In genomic region chr11:16844268-16844667, GRCh38 we compare ENCODE assay signal across 24 cellular contexts.
A peak's percentile ranks its signal among the peaks of the same experiment; 100 is the strongest.
DNase-seq lines count a peak whose midpoint lies in the region; ATAC-seq, FAIRE-seq and TF ChIP-seq lines count a peak whose summit lies in the region.
"Had no signal": no experiment of that assay in that cellular context is flagged by ENCODE, and none has a peak within 500 bp of the region (broad histone marks: within the 10 kb centered on the region; RNA-seq: fewer than 3 reads in every experiment).

No MANE protein-coding gene starts in this region.

- no CpG with 5 or more reads among the region's 1 CpG for WGBS in right lobe of liver (ENCODE audit: insufficient coverage, low coverage, low lambda C conversion rate, missing lambda C conversion rate)
- 6 to 94% (median 30%) methylated on average over 1 of the region's 1 CpG for WGBS in small intestine, 3 donors
- 100% methylated on average over 1 of the region's 1 CpG for WGBS in esophagus muscularis mucosa

- no peaks in the 10 kb centered on the region for H3K27me3 ChIP-seq in right lobe of liver
- no peaks in the 10 kb centered on the region for H3K27me3 ChIP-seq in small intestine (ENCODE audit: control insufficient read depth in 2 of 2, insufficient read depth in 2 of 2, low read length in 2 of 2)
- no peaks in the 10 kb centered on the region for H3K27me3 ChIP-seq in esophagus muscularis mucosa
- H3K27me3 ChIP-seq: BE2C; BLaER1 treated with 17β-estradiol and CSF1 and Interleukin-3, amounts not matched to agents 10 nM and 100 nM had no signal

- H3K4me3 ChIP-seq in kidney (ENCODE audit: low read length in 2 of 2) (no peak overlapping the region), right lobe of liver (no peak overlapping the region), small intestine (ENCODE audit: low read depth in 1 of 2, low read length in 2 of 2) (no peak overlapping the region), esophagus muscularis mucosa (no peak overlapping the region)
- H3K4me3 ChIP-seq: A549; BLaER1 treated with 17β-estradiol and CSF1 and Interleukin-3, amounts not matched to agents 10 nM and 100 nM; GM23338 had no signal

- TF ChIP-seq EP300 in esophagus muscularis mucosa (IDR thresholded peaks at IDR 0.05), result no peak

- DNase-seq in kidney, result no peak
- no peak for DNase-seq in right lobe of liver
- DNase-seq in small intestine, result peak; percentile 89
- no peak for DNase-seq in putamen (ENCODE audit: low spot score)
- no peak for DNase-seq in NOMO-1 treated with dmso at 0.1 percent for 144 hours (lab: John Stamatoyannopoulos, UW; ENCODE audit: unreplicated experiment)
- DNase-seq in esophagus muscularis mucosa (ENCODE audit: extremely low spot score), result no peak
- DNase-seq: 8988T; ACHN; AML-193; BE2C; Calu3; CD4-positive, alpha-beta T cell; CD8-positive, alpha-beta memory T cell; COR-L47; DMS153; DND-41; H9 had no signal

- ATAC-seq in right lobe of liver, result peak; percentile 58 to 91 (median 72)
- no peak for ATAC-seq in GM18517 (IDR thresholded peaks at IDR 0.05; ENCODE audit: unreplicated experiment)
- ATAC-seq: A549, GM23338, HCT116 had no signal

- H3K9ac ChIP-seq in kidney (ENCODE audit: low read length in 2 of 2), result no peak overlapping the region
- H3K9ac ChIP-seq: BLaER1 treated with 17β-estradiol and CSF1 and Interleukin-3, amounts not matched to agents 10 nM and 100 nM had no signal

- TF ChIP-seq CTCF in VCaP (conservative IDR thresholded peaks at IDR 0.05), result no peak
- no peak for TF ChIP-seq CTCF in kidney (IDR thresholded peaks at IDR 0.05; ENCODE audit: borderline replicate concordance, extremely low read depth, insufficient read depth)
- no peak for TF ChIP-seq CTCF in right lobe of liver (IDR thresholded peaks at IDR 0.05)
- TF ChIP-seq CTCF in esophagus muscularis mucosa (IDR thresholded peaks at IDR 0.05), result no peak

- H3K4me1 ChIP-seq in kidney (ENCODE audit: control insufficient read depth in 1 of 2, insufficient read depth in 1 of 2, low read depth in 1 of 2, low read length in 2 of 2) (peaks cover 16 to 30% of the 10 kb centered on the region in 2 donors), right lobe of liver (peaks cover 0 to 19% (median 0%) of the 10 kb centered on the region in 4 donors), small intestine (ENCODE audit: control insufficient read depth in 2 of 2, insufficient read depth in 1 of 2, low read depth in 1 of 2, low read length in 1 of 2) (peaks cover 0 to 2% of the 10 kb centered on the region in 2 donors), esophagus muscularis mucosa (no peaks in the 10 kb centered on the region)
- H3K4me1 ChIP-seq: A549, BE2C had no signal

- H3K9me3 ChIP-seq in kidney (ENCODE audit: control insufficient read depth in 1 of 2, low read length in 2 of 2) (no peaks in the 10 kb centered on the region), right lobe of liver (no peaks in the 10 kb centered on the region), small intestine (ENCODE audit: control insufficient read depth, low read depth) (no peaks in the 10 kb centered on the region), esophagus muscularis mucosa (no peaks in the 10 kb centered on the region)
- H3K9me3 ChIP-seq: A549, BE2C had no signal

- H3K27ac ChIP-seq in VCaP (peak overlapping the region; percentile 51; the same call in 1 of the 2 replicates), kidney (ENCODE audit: low read depth in 2 of 2, low read length in 2 of 2) (peak overlapping the region; percentile 32 to 53), right lobe of liver (no peak overlapping the region), small intestine (ENCODE audit: low read depth in 1 of 2, low read length in 1 of 2) (no peak overlapping the region), esophagus muscularis mucosa (replicated peaks in 1 of 4) (no peak overlapping the region)
- H3K27ac ChIP-seq: A549; BLaER1 treated with 17β-estradiol and CSF1 and Interleukin-3, amounts not matched to agents 10 nM and 100 nM had no signal

- no peak for FAIRE-seq in kidney (lab: Jason Lieb, UNC)
- no peak for FAIRE-seq in small intestine (lab: Jason Lieb, UNC)
- FAIRE-seq: A549, G401.6 had no signal

- intact Hi-C loops in kidney (cut with DNase I) (no loop called here), right lobe of liver (cut with DNase I) (no loop called here), esophagus muscularis mucosa (cut with DNase I) (no loop called here)

- H3K36me3 ChIP-seq in kidney (ENCODE audit: control insufficient read depth in 1 of 2, insufficient read depth in 2 of 2, low read length in 2 of 2) (peaks cover 4 to 27% of the 10 kb centered on the region in 2 donors), right lobe of liver (peaks cover 0 to 26% (median 5%) of the 10 kb centered on the region in 4 donors), small intestine (ENCODE audit: control insufficient read depth in 2 of 2, insufficient read depth in 2 of 2, low read length in 2 of 2) (peaks cover 0 to 9% of the 10 kb centered on the region in 2 donors), esophagus muscularis mucosa (peaks cover 5 to 30% (median 17%) of the 10 kb centered on the region in 4 donors)
- H3K36me3 ChIP-seq: BE2C; BLaER1 treated with 17β-estradiol and CSF1 and Interleukin-3, amounts not matched to agents 10 nM and 100 nM had no signal

- TF ChIP-seq POLR2A in right lobe of liver (IDR thresholded peaks at IDR 0.05) (no peak), esophagus muscularis mucosa (IDR thresholded peaks at IDR 0.05; ENCODE audit: low read depth) (no peak)

Comparison
In these comparisons a context has a peak if more than half of its experiments do, and no peak if none do; other contexts are left out.
1. H3K27ac ChIP-seq: peak in VCaP (single experiment) and kidney (2 of 2); none in right lobe of liver (0 of 3), small intestine (0 of 2) and esophagus muscularis mucosa (0 of 4).